ENCODE assay signal across 1 cellular context in the genomic region with DNA sequence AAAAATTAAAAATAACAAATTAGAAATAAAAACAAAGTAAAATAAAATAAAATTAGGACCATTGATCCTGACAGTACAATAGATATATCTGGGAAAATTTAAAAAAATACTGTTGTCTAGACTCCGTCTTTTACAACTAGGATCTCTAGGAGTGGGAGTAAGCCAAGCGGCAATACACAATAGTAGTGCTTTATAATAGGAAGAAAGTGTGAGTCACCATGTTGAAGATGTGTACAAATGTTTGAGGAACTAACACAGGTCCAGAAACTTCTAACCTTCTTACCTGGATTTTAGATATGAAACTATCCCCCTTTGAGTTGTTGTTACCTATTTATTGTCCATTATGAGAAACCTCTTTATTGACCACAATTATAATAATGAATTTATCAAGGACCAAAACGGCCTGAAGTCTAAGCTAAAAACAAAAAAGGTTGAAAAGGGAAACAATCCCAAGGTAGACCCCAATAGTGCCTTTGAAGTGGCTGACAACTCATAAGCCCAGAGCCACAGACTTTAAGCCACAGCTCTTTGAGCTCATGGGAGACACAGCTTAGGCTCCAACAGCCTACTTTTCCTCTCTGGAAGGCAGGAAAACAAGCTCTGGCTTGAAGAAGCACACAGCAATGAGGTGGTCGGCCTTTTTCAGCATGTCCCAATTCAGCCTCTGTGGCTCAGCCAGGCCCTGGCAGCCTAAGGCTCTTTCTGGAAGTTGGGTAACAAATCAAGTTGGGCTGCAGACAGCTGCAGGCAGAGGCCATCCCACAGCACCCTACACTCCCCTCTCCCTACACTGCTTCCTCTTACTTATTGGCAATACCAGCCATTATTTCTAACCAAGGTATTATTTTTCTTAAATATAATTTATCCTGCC.
TF ChIP-seq lines count a peak whose summit lies in the region.

No MANE protein-coding gene starts in this region.

TF ChIP-seq in H1, 55 proteins besides CTCF, POLR2A, EP300 and RAD21 (continued from another document):
- TF ChIP-seq CTBP2 (IDR thresholded peaks at IDR 0.05; ENCODE audit: borderline replicate concordance, insufficient read depth, insufficient read length, low read length), result no peak
- TF ChIP-seq CHD2 (IDR thresholded peaks at IDR 0.05; ENCODE audit: low read length), result no peak
- no peak for TF ChIP-seq POU5F1 (IDR thresholded peaks at IDR 0.05; ENCODE audit: low read depth, low read length)
- TF ChIP-seq SP4 (IDR thresholded peaks at IDR 0.05; ENCODE audit: low read length), result no peak
- TF ChIP-seq, protein P1, sequence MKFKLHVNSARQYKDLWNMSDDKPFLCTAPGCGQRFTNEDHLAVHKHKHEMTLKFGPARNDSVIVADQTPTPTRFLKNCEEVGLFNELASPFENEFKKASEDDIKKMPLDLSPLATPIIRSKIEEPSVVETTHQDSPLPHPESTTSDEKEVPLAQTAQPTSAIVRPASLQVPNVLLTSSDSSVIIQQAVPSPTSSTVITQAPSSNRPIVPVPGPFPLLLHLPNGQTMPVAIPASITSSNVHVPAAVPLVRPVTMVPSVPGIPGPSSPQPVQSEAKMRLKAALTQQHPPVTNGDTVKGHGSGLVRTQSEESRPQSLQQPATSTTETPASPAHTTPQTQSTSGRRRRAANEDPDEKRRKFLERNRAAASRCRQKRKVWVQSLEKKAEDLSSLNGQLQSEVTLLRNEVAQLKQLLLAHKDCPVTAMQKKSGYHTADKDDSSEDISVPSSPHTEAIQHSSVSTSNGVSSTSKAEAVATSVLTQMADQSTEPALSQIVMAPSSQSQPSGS (IDR thresholded peaks at IDR 0.05; ENCODE audit: low read length), result no peak
- no peak for TF ChIP-seq HDAC2 (IDR thresholded peaks at IDR 0.05; ENCODE audit: borderline replicate concordance in 1 of 2, low read depth in 2 of 2, low read length in 2 of 2)
- TF ChIP-seq CREB1 (IDR thresholded peaks at IDR 0.05), result no peak
- no peak for TF ChIP-seq RXRA (IDR thresholded peaks at IDR 0.05; ENCODE audit: insufficient read depth, low read depth, low read length)
- TF ChIP-seq RBBP5 (IDR thresholded peaks at IDR 0.05; ENCODE audit: borderline replicate concordance, low read depth, low read length), result no peak
- no peak for TF ChIP-seq KDM5A (IDR thresholded peaks at IDR 0.05; ENCODE audit: low read length)
- no peak for TF ChIP-seq POLR2AphosphoS5 (IDR thresholded peaks at IDR 0.05; ENCODE audit: low read depth, low read length)
TF ChIP-seq in H1: peak in this region for 0.
